8 cellular contexts compared by ENCODE assay signal in the genomic region with DNA sequence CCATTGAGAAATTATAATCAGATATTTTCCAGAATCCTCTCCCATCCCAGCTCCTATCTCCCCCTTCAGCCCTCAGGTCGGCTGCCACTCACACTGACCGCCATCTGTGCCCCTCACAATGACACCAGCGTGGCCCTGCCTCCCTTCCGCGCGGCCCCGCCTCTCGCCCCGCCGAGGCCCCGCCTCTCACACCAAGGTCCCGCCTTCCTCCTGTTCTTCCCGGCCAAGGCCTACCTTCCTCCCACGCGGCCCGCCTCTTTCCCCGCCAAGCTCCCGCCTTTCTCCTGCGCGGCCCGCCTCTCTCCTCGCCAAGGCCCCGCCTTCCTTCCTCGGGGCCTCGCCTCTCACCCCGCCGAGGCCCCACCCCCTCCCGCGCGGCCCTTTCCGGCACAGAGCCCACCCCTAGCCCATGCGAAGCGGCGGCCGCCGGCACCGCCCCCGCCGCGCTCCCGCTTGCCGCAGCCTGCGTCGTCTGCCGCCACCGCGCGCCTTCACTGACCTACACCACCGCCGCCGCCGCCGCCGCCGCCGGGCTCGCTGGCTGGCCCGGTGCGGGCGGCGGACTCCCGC. TPM values are rescaled to one million over a fixed set of nuclear protein-coding genes. Genes with fewer than 3 reads are reported as not detected.
DNase-seq lines count a peak whose midpoint lies in the region; ATAC-seq, FAIRE-seq and TF ChIP-seq lines count a peak whose summit lies in the region.

A gene (plus strand): TSS at position 410 of the 570 bp plus-strand sequence. CDS start 261 bp downstream, outside the sequence.

- H3K9me3 ChIP-seq in SK-N-SH (no peaks in the 10 kb centered on the region), neutrophil (no peaks in the 10 kb centered on the region)

- CTCF ChIA-PET in SK-N-SH (lab: Yijun Ruan, JAX) = interaction anchor here (0.6 to 1.0 kb wide), 5 partner anchors 10 to 444 kb away, joined by 3 to 6 read pairs (median 3); no protein-coding TSS in a partner anchor
- CTCF ChIA-PET in activated naive CD4-positive, alpha-beta T cell treated with anti-CD3 and anti-CD28 coated beads, Interleukin-2, amount 10 ng/mL, durations not matched to agents 7 days and 5 days (lab: Charles Lee) = interaction anchor here (1.4 to 1.8 kb wide), 3 partner anchors 12 to 29 kb away, joined by 5 to 6 read pairs (median 5); a partner anchor contains a TSS

- H3K9me2 ChIP-seq in SK-N-SH = no peaks in the 10 kb centered on the region

- POLR2A ChIA-PET in SK-N-SH (lab: Yijun Ruan, JAX) = interaction anchor here (0.7 to 2.4 kb wide), 6 partner anchors 9 to 1488 kb away, joined by 3 to 32 read pairs (median 4); a partner anchor contains a TSS

- H3K9me3 Mint-ChIP-seq in activated naive CD4-positive, alpha-beta T cell treated with anti-CD3 and anti-CD28 coated beads, Interleukin-2, amount 10 ng/mL, durations not matched to agents 7 days and 5 days = no peaks in the 10 kb centered on the region

- H3K4me2 ChIP-seq in SK-N-SH = peak within 1 kb of the TSS; percentile 68

- peak; percentile 31 for FAIRE-seq in frontal cortex (lab: Jason Lieb, UNC)

- peak within 1 kb of the TSS; percentile 72 for H3K9ac ChIP-seq in SK-N-SH

- peaks cover 3 to 9% of the 10 kb centered on the region in 2 experiments; a peak in 3 of 4 replicates for H3K4me1 ChIP-seq in SK-N-SH (ENCODE audit: control insufficient read depth in 1 of 2, insufficient read depth in 2 of 2, low read depth in 1 of 2, low read length in 1 of 2)
- peaks cover 20 to 21% of the 10 kb centered on the region in 2 experiments for H3K4me1 ChIP-seq in neutrophil (ENCODE audit: control insufficient read depth in 1 of 2, insufficient read depth in 1 of 2, low read depth in 1 of 2, low read length in 1 of 2)

- WGBS in SK-N-SH (ENCODE audit: low lambda C conversion rate) = 1% methylated on average over 35 of the region's 62 CpGs

- peaks cover 21% of the 10 kb centered on the region for H3K36me3 Mint-ChIP-seq in activated naive CD4-positive, alpha-beta T cell treated with anti-CD3 and anti-CD28 coated beads, Interleukin-2, amount 10 ng/mL, durations not matched to agents 7 days and 5 days

- peak within 1 kb of the TSS; percentile 81 to 86 for H3K27ac ChIP-seq in SK-N-SH (ENCODE audit: low read depth in 2 of 2, low read length in 1 of 2)
- H3K27ac ChIP-seq in neutrophil = peak within 1 kb of the TSS; percentile 86

- H3K4me3 Mint-ChIP-seq in activated naive CD4-positive, alpha-beta T cell treated with anti-CD3 and anti-CD28 coated beads, Interleukin-2, amount 10 ng/mL, durations not matched to agents 7 days and 5 days = peak within 1 kb of the TSS; percentile 98

- no peak for TF ChIP-seq CTCF in SK-N-SH (IDR thresholded peaks at IDR 0.05)
- TF ChIP-seq CTCF in neutrophil (IDR thresholded peaks at IDR 0.05) = peak; percentile 41
- TF ChIP-seq CTCF in subcutaneous adipose tissue (IDR thresholded peaks at IDR 0.05; ENCODE audit: low read depth) = no peak

- H2AFZ ChIP-seq in SK-N-SH (ENCODE audit: low read depth) = peak within 1 kb of the TSS; percentile 92

- H3K27me3 ChIP-seq in SK-N-SH (ENCODE audit: insufficient read depth) = no peaks in the 10 kb centered on the region
- no peaks in the 10 kb centered on the region for H3K27me3 ChIP-seq in neutrophil

- peaks cover 49% of the 10 kb centered on the region for H3K79me2 ChIP-seq in SK-N-SH (ENCODE audit: insufficient read depth)

- H3K4me1 Mint-ChIP-seq in activated naive CD4-positive, alpha-beta T cell treated with anti-CD3 and anti-CD28 coated beads, Interleukin-2, amount 10 ng/mL, durations not matched to agents 7 days and 5 days = peaks cover 37% of the 10 kb centered on the region

- ATAC-seq in HG02610 (IDR thresholded peaks at IDR 0.05; ENCODE audit: unreplicated experiment) = peak; percentile 90

- TF ChIP-seq EP300 in SK-N-SH (IDR thresholded peaks at IDR 0.05; ENCODE audit: borderline replicate concordance in 1 of 2, low read depth in 1 of 2, low read length in 1 of 2) = no peak

- peak within 1 kb of the TSS; percentile 93 to 94 for H3K4me3 ChIP-seq in SK-N-SH (ENCODE audit: low read depth in 2 of 2, low read length in 1 of 2)
- H3K4me3 ChIP-seq in neutrophil (ENCODE audit: low read depth in 1 of 2, low read length in 1 of 2) = peak within 1 kb of the TSS; percentile 75 to 88

- H4K20me1 ChIP-seq in SK-N-SH (ENCODE audit: insufficient read depth) = no peaks in the 10 kb centered on the region

- H3K36me3 ChIP-seq in SK-N-SH (replicated peaks in 1 of 2; ENCODE audit: control insufficient read depth in 1 of 2, insufficient read depth in 2 of 2, low read length in 1 of 2) (peaks cover 29 to 35% of the 10 kb centered on the region in 2 experiments), neutrophil (peaks cover 8% of the 10 kb centered on the region)

- peak; percentile 64 for DNase-seq in GM04503 (ENCODE audit: low read depth)
- DNase-seq in NCI-H1092 (lab: John Stamatoyannopoulos, UW) = peak; percentile 96
- DNase-seq in SK-N-SH = peak; percentile 98
- DNase-seq in activated naive CD4-positive, alpha-beta T cell treated with anti-CD3 and anti-CD28 coated beads, Interleukin-2, amount 10 ng/mL, durations not matched to agents 7 days and 5 days = peak; percentile 98
- peak; percentile 97 to 98 for DNase-seq in frontal cortex (ENCODE audit: low spot score in 2 of 2)

- H3K27ac Mint-ChIP-seq in activated naive CD4-positive, alpha-beta T cell treated with anti-CD3 and anti-CD28 coated beads, Interleukin-2, amount 10 ng/mL, durations not matched to agents 7 days and 5 days = peak within 1 kb of the TSS; percentile 97

- no peaks in the 10 kb centered on the region for H3K27me3 Mint-ChIP-seq in activated naive CD4-positive, alpha-beta T cell treated with anti-CD3 and anti-CD28 coated beads, Interleukin-2, amount 10 ng/mL, durations not matched to agents 7 days and 5 days

- no peak for TF ChIP-seq RAD21 in SK-N-SH (IDR thresholded peaks at IDR 0.05; ENCODE audit: low read length)

- H3F3A ChIP-seq in SK-N-SH (replicated peaks; ENCODE audit: insufficient read depth) = peaks cover 29% of the 10 kb centered on the region

TF ChIP-seq in SK-N-SH, 30 proteins besides CTCF, POLR2A, EP300 and RAD21:
- TF ChIP-seq, protein P1, sequence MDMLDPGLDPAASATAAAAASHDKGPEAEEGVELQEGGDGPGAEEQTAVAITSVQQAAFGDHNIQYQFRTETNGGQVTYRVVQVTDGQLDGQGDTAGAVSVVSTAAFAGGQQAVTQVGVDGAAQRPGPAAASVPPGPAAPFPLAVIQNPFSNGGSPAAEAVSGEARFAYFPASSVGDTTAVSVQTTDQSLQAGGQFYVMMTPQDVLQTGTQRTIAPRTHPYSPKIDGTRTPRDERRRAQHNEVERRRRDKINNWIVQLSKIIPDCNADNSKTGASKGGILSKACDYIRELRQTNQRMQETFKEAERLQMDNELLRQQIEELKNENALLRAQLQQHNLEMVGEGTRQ (IDR thresholded peaks at IDR 0.05; ENCODE audit: borderline replicate concordance, low read depth, low read length) = no peak
- TF ChIP-seq, protein P2, sequence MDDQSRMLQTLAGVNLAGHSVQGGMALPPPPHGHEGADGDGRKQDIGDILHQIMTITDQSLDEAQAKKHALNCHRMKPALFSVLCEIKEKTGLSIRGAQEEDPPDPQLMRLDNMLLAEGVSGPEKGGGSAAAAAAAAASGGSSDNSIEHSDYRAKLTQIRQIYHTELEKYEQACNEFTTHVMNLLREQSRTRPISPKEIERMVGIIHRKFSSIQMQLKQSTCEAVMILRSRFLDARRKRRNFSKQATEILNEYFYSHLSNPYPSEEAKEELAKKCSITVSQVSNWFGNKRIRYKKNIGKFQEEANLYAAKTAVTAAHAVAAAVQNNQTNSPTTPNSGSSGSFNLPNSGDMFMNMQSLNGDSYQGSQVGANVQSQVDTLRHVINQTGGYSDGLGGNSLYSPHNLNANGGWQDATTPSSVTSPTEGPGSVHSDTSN (IDR thresholded peaks at IDR 0.05) = peak; percentile 91
- TF ChIP-seq SIN3A (IDR thresholded peaks at IDR 0.05; ENCODE audit: borderline replicate concordance, low read depth, low read length) (peak; percentile 66; the same call in 1 of the 2 replicates), MXI1 (IDR thresholded peaks at IDR 0.05; ENCODE audit: low read depth, low read length) (peak; percentile 57; the same call in 1 of the 2 replicates)
TF ChIP-seq in SK-N-SH: peak in this region for 3.

RNA-seq across cellular contexts. Expression of the gene that starts here (rescaled TPM):
- polyA plus RNA-seq in SK-N-SH (2012; rRNA removed) = 8.8 and 9.7 TPM in 2 replicates
- 14.3 and 25.5 TPM in 2 replicates for polyA plus RNA-seq in SK-N-SH (2012; cell fraction: cytosol; rRNA removed)
- 3.8 and 7.4 TPM in 2 replicates for polyA plus RNA-seq in SK-N-SH (2012; cell fraction: nucleus; rRNA removed)
- total RNA-seq in frontal cortex (21.2 TPM), subcutaneous adipose tissue (10 to 100 TPM; 32.1 to 43.9 (median 36.9) TPM)

Comparison
In these comparisons a context has a peak if more than half of its experiments do, and no peak if none do; other contexts are left out.
1. Peak in every context shown above with its lines: DNase-seq, ATAC-seq, H3K4me3 ChIP-seq and H3K27ac ChIP-seq.